22 cellular contexts compared by ENCODE assay signal in the genomic region with DNA sequence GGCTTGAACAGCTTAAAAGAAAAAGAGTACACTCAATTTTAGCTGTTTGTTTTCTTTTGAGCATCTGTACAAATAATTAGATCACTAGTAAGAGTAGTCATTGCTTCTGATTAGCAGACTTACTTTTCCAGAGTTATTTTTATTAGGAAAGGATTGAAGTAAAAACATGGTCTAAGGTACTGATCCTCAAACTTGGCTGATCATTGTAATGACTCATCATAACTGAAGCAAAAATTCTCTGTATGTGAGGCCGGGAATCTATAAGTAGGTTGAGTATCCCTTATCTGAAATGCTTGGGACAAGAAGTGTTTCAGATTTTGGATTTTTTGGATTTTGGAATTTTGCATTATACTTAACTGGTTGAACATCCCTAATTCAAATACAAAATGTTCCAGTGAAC.
"Had no signal": no experiment of that assay in that cellular context is flagged by ENCODE, and none has a peak within 500 bp of the region (broad histone marks: within the 10 kb centered on the region; RNA-seq: fewer than 3 reads in every experiment).

No MANE protein-coding gene starts in this region.

- DNase-seq: activated B cell treated with CpG ODN at 0.5 μM for 24 hours; activated CD4-positive, alpha-beta T cell treated with anti-CD3 and anti-CD28 coated beads for 1 hour; activated CD4-positive, alpha-beta T cell treated with anti-CD3 and anti-CD28 coated beads, Interleukin-2, amount 10 ng/mL, durations not matched to agents 24 days and 14 days; activated CD4-positive, alpha-beta T cell treated with anti-CD3 and anti-CD28 coated beads, Interleukin-2, amount 50 U/mL, for 48 hours; activated CD8-positive, alpha-beta memory T cell treated with anti-CD3 and anti-CD28 coated beads for 24 hours; activated effector memory CD4-positive, alpha-beta T cell treated with anti-CD3 and anti-CD28 coated beads, Interleukin-2, amount 50 U/mL, for 16 hours; activated naive CD4-positive, alpha-beta T cell treated with Interleukin-2 at 50 U/mL for 16 hours; activated T-cell treated with anti-CD3 and anti-CD28 coated beads, Interleukin-2, amount 50 U/mL, for 4 hours; amygdala; Kasumi-1; NCI-H1105 treated with DMSO at 0.1 percent for 48 hours; NCI-H1436 treated with DMSO at 0.1 percent for 48 hours; NCI-H187 treated with DMSO at 0.1 percent for 48 hours; NCI-H2081 treated with DMSO at 0.1 percent for 48 hours; NCI-H446; NCI-H524; PC-9; SHP77 treated with DMSO at 0.1 percent for 48 hours; T-helper 2 cell; T1000 had no signal

- H3K4me3 ChIP-seq: PC-9 had no signal

- H3K9me3 Mint-ChIP-seq: activated B cell treated with CpG ODN at 0.5 μM for 24 hours; activated CD4-positive, alpha-beta T cell treated with anti-CD3 and anti-CD28 coated beads, Interleukin-2, amount 10 ng/mL, durations not matched to agents 24 days and 14 days; activated naive CD4-positive, alpha-beta T cell treated with anti-CD3 and anti-CD28 coated beads, Interleukin-2, amount 50 U/mL, for 72 hours; activated T-cell treated with anti-CD3 and anti-CD28 coated beads, Interleukin-2, amount 50 U/mL, for 4 hours had no signal

- H3K27me3 Mint-ChIP-seq: activated B cell treated with CpG ODN at 0.5 μM for 24 hours; activated CD4-positive, alpha-beta T cell treated with anti-CD3 and anti-CD28 coated beads, Interleukin-2, amount 10 ng/mL, durations not matched to agents 24 days and 14 days had no signal

- H3K4me2 ChIP-seq: PC-9 had no signal

- H3K4me1 Mint-ChIP-seq: activated B cell treated with CpG ODN at 0.5 μM for 24 hours had no signal

- H3K27ac ChIP-seq: PC-9 had no signal

- ATAC-seq: activated naive CD4-positive, alpha-beta T cell treated with anti-CD3 and anti-CD28 coated beads, Interleukin-2, amount 50 U/mL, for 72 hours; activated T-cell treated with anti-CD3 and anti-CD28 coated beads, Interleukin-2, amount 50 U/mL, for 4 hours had no signal

- H3K27ac Mint-ChIP-seq: activated B cell treated with CpG ODN at 0.5 μM for 24 hours; activated CD4-positive, alpha-beta T cell treated with anti-CD3 and anti-CD28 coated beads, Interleukin-2, amount 10 ng/mL, durations not matched to agents 24 days and 14 days; activated naive CD4-positive, alpha-beta T cell treated with anti-CD3 and anti-CD28 coated beads, Interleukin-2, amount 50 U/mL, for 72 hours had no signal

- H2AFZ ChIP-seq: PC-9 had no signal

- FAIRE-seq: TTC549 had no signal

- H3K4me3 Mint-ChIP-seq: activated B cell treated with CpG ODN at 0.5 μM for 24 hours; activated CD4-positive, alpha-beta T cell treated with anti-CD3 and anti-CD28 coated beads, Interleukin-2, amount 10 ng/mL, durations not matched to agents 24 days and 14 days; activated T-cell treated with anti-CD3 and anti-CD28 coated beads, Interleukin-2, amount 50 U/mL, for 4 hours had no signal
